Comparison of ENCODE assay signal across 23 cellular contexts in genomic region chr7:79872171-79872570, GRCh38.
"Had no signal": no experiment of that assay in that cellular context is flagged by ENCODE, and none has a peak within 500 bp of the region (broad histone marks: within the 10 kb centered on the region; RNA-seq: fewer than 3 reads in every experiment).

No MANE protein-coding gene starts in this region.

- H3K27ac ChIP-seq: left ventricle myocardium inferior, pancreas, prostate gland, sigmoid colon, spleen, suprapubic skin, thoracic aorta, tibial artery, upper lobe of right lung had no signal

- DNase-seq: kidney; left colon; left ventricle myocardium inferior; naive thymus-derived CD8-positive, alpha-beta T cell; nephron progenitor cell; nucleus accumbens; pancreas; posterior cingulate gyrus; retina; right cardiac atrium; sigmoid colon; small intestine; spleen; stimulated activated CD4-positive, alpha-beta T cell treated with anti-CD3 and anti-CD28 coated beads, Interleukin-4, amount 100 ng/mL, for 24 hours; stimulated activated naive CD4-positive, alpha-beta T cell; tibial artery; trophoblast cell; upper lobe of right lung had no signal

- ATAC-seq: left colon; naive thymus-derived CD8-positive, alpha-beta T cell; pancreas; right cardiac atrium; stimulated activated effector memory CD8-positive, alpha-beta T cell treated with anti-CD3 and anti-CD28 coated beads, Interleukin-12 subunit alpha, Interleukin-12 subunit beta, amount 100 ng/mL, for 72 hours; upper lobe of right lung had no signal

- H3K36me3 ChIP-seq: left ventricle myocardium inferior, pancreas, prostate gland, sigmoid colon, spleen, suprapubic skin, thoracic aorta, tibial artery, upper lobe of right lung had no signal

- H3K4me1 ChIP-seq: left ventricle myocardium inferior, pancreas, prostate gland, sigmoid colon, spleen, suprapubic skin, tibial artery, upper lobe of right lung had no signal

- H3K27me3 ChIP-seq: pancreas, sigmoid colon, spleen, suprapubic skin, tibial artery, upper lobe of right lung had no signal

- H3K4me3 ChIP-seq: left ventricle myocardium inferior, lung, pancreas, prostate gland, sigmoid colon, spleen, suprapubic skin, thoracic aorta, tibial artery, upper lobe of right lung had no signal

- H3K9me3 ChIP-seq: pancreas, prostate gland, sigmoid colon, suprapubic skin, thoracic aorta, tibial artery, upper lobe of right lung had no signal
